Comparison of ENCODE assay signal across 19 cellular contexts in the genomic region with DNA sequence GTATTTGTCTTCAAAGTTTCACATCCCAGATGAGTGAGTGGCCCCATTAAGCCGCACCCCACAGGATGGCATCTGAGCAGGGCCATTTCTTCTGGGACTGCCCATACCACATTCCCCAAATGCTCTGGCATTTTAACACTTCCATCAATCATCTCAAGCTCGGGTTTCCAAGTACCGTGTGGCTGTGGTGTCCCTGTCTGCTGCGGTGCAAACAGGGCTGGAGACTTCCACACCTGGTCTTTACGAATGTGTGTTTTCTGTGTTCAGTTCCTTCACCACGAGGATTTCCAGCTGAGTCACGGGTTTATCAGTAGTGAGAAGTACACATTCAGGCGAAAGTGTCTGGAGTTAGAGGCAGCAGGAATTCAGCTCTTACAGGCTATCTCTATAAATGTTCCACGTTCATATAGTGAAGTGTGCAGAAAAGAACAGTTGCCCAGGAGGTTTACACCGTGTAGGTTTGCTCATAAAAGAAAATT.
A peak's percentile ranks its signal among the peaks of the same experiment; 100 is the strongest.
DNase-seq lines count a peak whose midpoint lies in the region; ATAC-seq and TF ChIP-seq lines count a peak whose summit lies in the region.
"Had no signal": no experiment of that assay in that cellular context is flagged by ENCODE, and none has a peak within 500 bp of the region (broad histone marks: within the 10 kb centered on the region; RNA-seq: fewer than 3 reads in every experiment).

No MANE protein-coding gene starts in this region.

- H3K4me1 ChIP-seq in mucosa of descending colon (ENCODE audit: low read depth) (peaks cover 10% of the 10 kb centered on the region), A673 (ENCODE audit: insufficient read depth, low read length, poor library complexity, severe bottlenecking) (no peaks in the 10 kb centered on the region)
- H3K4me1 ChIP-seq: neural progenitor cell had no signal

- TF ChIP-seq CTCF in fibroblast of pulmonary artery (IDR thresholded peaks at IDR 0.05; ENCODE audit: low read length, missing control alignments) (no peak), mucosa of descending colon (IDR thresholded peaks at IDR 0.05) (no peak), A673 (conservative IDR thresholded peaks at IDR 0.05; ENCODE audit: low read depth, low read length) (no peak)

- no peaks in the 10 kb centered on the region for H3K27me3 ChIP-seq in A673 (replicated peaks; ENCODE audit: insufficient read depth, low read depth, low read length, poor library complexity)
- H3K27me3 ChIP-seq: dorsolateral prefrontal cortex, neural progenitor cell, thyroid gland had no signal

- CTCF ChIA-PET in A673 (lab: Charles Lee): no interaction called here

- no peak overlapping the region for H3K4me3 ChIP-seq in fibroblast of pulmonary artery (replicated peaks; ENCODE audit: low read depth, low read length)
- H3K4me3 ChIP-seq in mucosa of descending colon: no peak overlapping the region
- H3K4me3 ChIP-seq in A673 (ENCODE audit: low read depth, low read length, poor library complexity, severe bottlenecking): no peak overlapping the region
- H3K4me3 ChIP-seq: dorsolateral prefrontal cortex, neural progenitor cell, thyroid gland had no signal

- BruUV-seq in A673 (replicated peaks; lab: Mats Ljungman, UMichigan): no TSS peak

- peak; percentile 84 for ATAC-seq in mucosa of descending colon
- ATAC-seq: activated CD8-positive, alpha-beta T cell treated with anti-CD3 and anti-CD28 coated beads for 36 hours; HepG2; stimulated activated naive B cell treated with anti-CD40 and anti-IgM and Interleukin-4, amounts not matched to agents 10 μg/mL and 1 μg/mL and 100 μg/mL, for 72 hours had no signal

- no peak overlapping the region for H3K27ac ChIP-seq in A673 (ENCODE audit: low read depth, low read length, poor library complexity, severe bottlenecking)
- H3K27ac ChIP-seq: dorsolateral prefrontal cortex, neural progenitor cell, thyroid gland, WERI-Rb-1 had no signal

- no peaks in the 10 kb centered on the region for H3K36me3 ChIP-seq in mucosa of descending colon (ENCODE audit: low read depth)
- no peaks in the 10 kb centered on the region for H3K36me3 ChIP-seq in A673 (ENCODE audit: insufficient read depth, low read length, poor library complexity, severe bottlenecking)
- H3K36me3 ChIP-seq: neural progenitor cell, thyroid gland, WERI-Rb-1 had no signal

- peak; percentile 28; the same call in 1 of the 2 replicates for TF ChIP-seq EP300 in Ishikawa (IDR thresholded peaks at IDR 0.05; ENCODE audit: borderline replicate concordance)

- DNase-seq in A172 (ENCODE audit: low spot score) (peak; percentile 43), fibroblast of pulmonary artery (ENCODE audit: low read depth) (peak; percentile 42), mucosa of descending colon (peak in 2 of 3 donors; percentile 45 to 56), A673 (ENCODE audit: low spot score) (no peak), KG1 (lab: John Stamatoyannopoulos, UW) (no peak), NCI-H2029 treated with DMSO at 0.1 percent for 48 hours (lab: John Stamatoyannopoulos, UW) (no peak)
- DNase-seq in stimulated activated CD4-positive, alpha-beta T cell treated with anti-CD3 and anti-CD28 coated beads, Interleukin-4, amount 100 ng/mL, for 1 hour: no peak
- DNase-seq: activated CD8-positive, alpha-beta T cell treated with anti-CD3 and anti-CD28 coated beads for 36 hours; activated naive CD8-positive, alpha-beta T cell treated with anti-CD3 and anti-CD28 coated beads for 36 hours; CD4-positive, alpha-beta T cell; DMS53; dorsolateral prefrontal cortex; MM.1S; stimulated activated naive B cell treated with anti-CD40 and anti-IgM and Interleukin-4, amounts not matched to agents 10 μg/mL and 1 μg/mL and 100 μg/mL, for 72 hours; thyroid gland; WERI-Rb-1 had no signal

- intact Hi-C loops in mucosa of descending colon (cut with DNase I, micrococcal nuclease): loop anchor here in 1 of 2 donors (10.0 kb wide), 1 partner anchor 76 kb away; no protein-coding TSS in a partner anchor
- intact Hi-C loops in A673 (cut with micrococcal nuclease; ENCODE audit: unreplicated experiment): no loop called here

- TF ChIP-seq RAD21 in Ishikawa (IDR thresholded peaks at IDR 0.05; ENCODE audit: low read depth): no peak

- H3K9me3 ChIP-seq in mucosa of descending colon (no peaks in the 10 kb centered on the region), A673 (ENCODE audit: low read depth, low read length, poor library complexity, severe bottlenecking) (no peaks in the 10 kb centered on the region)
- H3K9me3 ChIP-seq: thyroid gland had no signal

- POLR2A ChIA-PET in A673 (lab: Charles Lee; ENCODE audit: low non-redundant PET): no interaction called here

TF ChIP-seq in Ishikawa, 13 proteins besides CTCF, POLR2A, EP300 and RAD21:
- peak; percentile 54 for TF ChIP-seq TCF12 (IDR thresholded peaks at IDR 0.05; ENCODE audit: low read depth)
- TF ChIP-seq, protein P1, sequence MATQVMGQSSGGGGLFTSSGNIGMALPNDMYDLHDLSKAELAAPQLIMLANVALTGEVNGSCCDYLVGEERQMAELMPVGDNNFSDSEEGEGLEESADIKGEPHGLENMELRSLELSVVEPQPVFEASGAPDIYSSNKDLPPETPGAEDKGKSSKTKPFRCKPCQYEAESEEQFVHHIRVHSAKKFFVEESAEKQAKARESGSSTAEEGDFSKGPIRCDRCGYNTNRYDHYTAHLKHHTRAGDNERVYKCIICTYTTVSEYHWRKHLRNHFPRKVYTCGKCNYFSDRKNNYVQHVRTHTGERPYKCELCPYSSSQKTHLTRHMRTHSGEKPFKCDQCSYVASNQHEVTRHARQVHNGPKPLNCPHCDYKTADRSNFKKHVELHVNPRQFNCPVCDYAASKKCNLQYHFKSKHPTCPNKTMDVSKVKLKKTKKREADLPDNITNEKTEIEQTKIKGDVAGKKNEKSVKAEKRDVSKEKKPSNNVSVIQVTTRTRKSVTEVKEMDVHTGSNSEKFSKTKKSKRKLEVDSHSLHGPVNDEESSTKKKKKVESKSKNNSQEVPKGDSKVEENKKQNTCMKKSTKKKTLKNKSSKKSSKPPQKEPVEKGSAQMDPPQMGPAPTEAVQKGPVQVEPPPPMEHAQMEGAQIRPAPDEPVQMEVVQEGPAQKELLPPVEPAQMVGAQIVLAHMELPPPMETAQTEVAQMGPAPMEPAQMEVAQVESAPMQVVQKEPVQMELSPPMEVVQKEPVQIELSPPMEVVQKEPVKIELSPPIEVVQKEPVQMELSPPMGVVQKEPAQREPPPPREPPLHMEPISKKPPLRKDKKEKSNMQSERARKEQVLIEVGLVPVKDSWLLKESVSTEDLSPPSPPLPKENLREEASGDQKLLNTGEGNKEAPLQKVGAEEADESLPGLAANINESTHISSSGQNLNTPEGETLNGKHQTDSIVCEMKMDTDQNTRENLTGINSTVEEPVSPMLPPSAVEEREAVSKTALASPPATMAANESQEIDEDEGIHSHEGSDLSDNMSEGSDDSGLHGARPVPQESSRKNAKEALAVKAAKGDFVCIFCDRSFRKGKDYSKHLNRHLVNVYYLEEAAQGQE (IDR thresholded peaks at IDR 0.05; ENCODE audit: low read depth): no peak
- TF ChIP-seq TEAD4 (IDR thresholded peaks at IDR 0.05): peak; percentile 88

Comparison
In these comparisons a context has a peak if more than half of its experiments do, and no peak if none do; other contexts are left out.
1. DNase-seq: peak in A172 (single experiment), fibroblast of pulmonary artery (single experiment) and mucosa of descending colon (2 of 3); none in A673 (single experiment), KG1 (single experiment), stimulated activated CD4-positive, alpha-beta T cell treated with anti-CD3 and anti-CD28 coated beads, Interleukin-4, amount 100 ng/mL, for 1 hour (single experiment) and NCI-H2029 treated with DMSO at 0.1 percent for 48 hours (single experiment).